Comparison of ENCODE assay signal across 17 cellular contexts in the genomic region with DNA sequence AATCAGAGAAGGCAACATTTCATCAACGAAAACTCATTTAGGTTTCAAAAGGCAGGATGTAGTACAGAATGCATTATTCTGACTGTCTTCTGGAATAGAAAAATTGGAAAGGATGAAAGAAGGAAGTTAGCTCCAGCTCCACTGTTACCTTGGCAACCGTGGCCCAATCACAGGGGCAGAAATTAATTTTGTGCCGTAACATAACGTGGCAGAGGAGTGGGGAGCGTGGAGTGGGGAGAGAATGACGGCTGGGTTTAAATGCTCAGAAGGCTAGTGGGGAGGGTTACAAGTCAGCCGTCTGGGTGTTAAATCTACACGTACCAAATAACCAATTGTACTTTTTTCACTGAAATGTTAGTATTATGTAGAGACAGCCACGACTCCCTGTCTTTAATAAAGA.
"Had no signal": no experiment of that assay in that cellular context is flagged by ENCODE, and none has a peak within 500 bp of the region (broad histone marks: within the 10 kb centered on the region; RNA-seq: fewer than 3 reads in every experiment).

No MANE protein-coding gene starts in this region.

- DNase-seq: activated CD4-positive, alpha-beta T cell treated with anti-CD3 and anti-CD28 coated beads for 48 hours; activated CD8-positive, alpha-beta memory T cell treated with anti-CD3 and anti-CD28 coated beads, Interleukin-2, amount 10 ng/mL, durations not matched to agents 7 days and 5 days; activated CD8-positive, alpha-beta T cell treated with anti-CD3 and anti-CD28 coated beads for 36 hours; activated naive CD4-positive, alpha-beta T cell; adrenal gland; heart right ventricle; lower lobe of right lung; naive thymus-derived CD8-positive, alpha-beta T cell; psoas muscle; right cardiac atrium; stimulated activated CD4-positive, alpha-beta T cell treated with anti-CD3 and anti-CD28 coated beads, Interleukin-12 subunit alpha, Interleukin-12 subunit beta, amount 100 ng/mL, for 4 hours; stimulated activated CD4-positive, alpha-beta T cell treated with anti-CD3 and anti-CD28 coated beads, Interleukin-4, amount 100 ng/mL, for 4 hours; stimulated activated naive CD8-positive, alpha-beta T cell treated with anti-CD3 and anti-CD28 coated beads, Interleukin-15, Interleukin-2, amounts not matched to agents 100 U/mL and 50 U/mL, for 24 hours; SW 1271; T-helper 17 cell; thyroid gland had no signal

- FAIRE-seq: colon had no signal
